Comparison of ENCODE assay signal across 25 cellular contexts in genomic region chr7:105752671-105753275, GRCh38.
DNase-seq lines count a peak whose midpoint lies in the region; ATAC-seq and TF ChIP-seq lines count a peak whose summit lies in the region.
"Had no signal": no experiment of that assay in that cellular context is flagged by ENCODE, and none has a peak within 500 bp of the region (broad histone marks: within the 10 kb centered on the region; RNA-seq: fewer than 3 reads in every experiment).

No MANE protein-coding gene starts in this region.

- WGBS in thyroid gland, 2 donors: 85 to 88% methylated on average over 5 of the region's 5 CpGs

- H3K9me3 ChIP-seq in thyroid gland: no peaks in the 10 kb centered on the region
- H3K9me3 ChIP-seq in MG63: no peaks in the 10 kb centered on the region

- H3K27me3 Mint-ChIP-seq in WTC11 (ENCODE audit: low read depth): no peaks in the 10 kb centered on the region
- H3K27me3 Mint-ChIP-seq in nephron progenitor cell (ENCODE audit: low read depth, poor library complexity): peaks cover 2% of the 10 kb centered on the region
- H3K27me3 Mint-ChIP-seq: B cell; CD8-positive, alpha-beta memory T cell had no signal

- CTCF ChIA-PET in WTC11 (lab: Charles Lee): interaction anchor here (0.9 to 4.0 kb wide), 6 partner anchors 8 to 290 kb away, joined by 3 to 24 read pairs (median 6); no protein-coding TSS in a partner anchor

- H3K4me1 ChIP-seq in thyroid gland: peaks cover 10% of the 10 kb centered on the region in 2 donors

- peaks cover 33% of the 10 kb centered on the region for H3K4me1 Mint-ChIP-seq in WTC11
- peaks cover 5% of the 10 kb centered on the region for H3K4me1 Mint-ChIP-seq in nephron progenitor cell
- H3K4me1 Mint-ChIP-seq: B cell had no signal

- H3K27me3 ChIP-seq in thyroid gland (no peaks in the 10 kb centered on the region), MG63 (no peaks in the 10 kb centered on the region)

- POLR2A ChIA-PET in WTC11 (lab: Charles Lee): no interaction called here

- no peak overlapping the region for H3K27ac ChIP-seq in thyroid gland
- H3K27ac ChIP-seq: 22Rv1, C4-2B, SK-N-MC had no signal

- DNase-seq in NCI-H82 (lab: John Stamatoyannopoulos, UW) (peak; percentile 35), NCI-H82 treated with DMSO at 0.1 percent for 48 hours (lab: John Stamatoyannopoulos, UW; ENCODE audit: unreplicated experiment) (no peak), WTC11 (ENCODE audit: low spot score) (no peak), nephron progenitor cell (no peak), thyroid gland (peak; percentile 10 to 13), left cardiac atrium (no peak), D341Med (ENCODE audit: low spot score) (no peak), MG63 (no peak)
- DNase-seq: CD8-positive, alpha-beta memory T cell; DMS79 treated with DMSO at 0.1 percent for 48 hours; GF-D8; Karpas-422; MV-4-11; NCI-H1105 treated with DMSO at 0.1 percent for 48 hours; NCI-H1694; NCI-H2081; NCI-H2171 treated with DMSO at 0.1 percent for 48 hours; NCI-H345; NCI-H510A treated with DMSO at 0.1 percent for 48 hours; SHP77 treated with DMSO at 0.1 percent for 48 hours had no signal

- H3K36me3 ChIP-seq in thyroid gland (no peaks in the 10 kb centered on the region), MG63 (no peaks in the 10 kb centered on the region)

- intact Hi-C loops in thyroid gland (cut with DNase I): no loop called here
- intact Hi-C loops in left cardiac atrium (cut with DNase I): loop anchor here in 1 of 2 donors (10.0 kb wide), 1 partner anchor 98 kb away; no protein-coding TSS in a partner anchor

- ATAC-seq in WTC11 (no peak), left cardiac atrium (no peak)
- ATAC-seq: HepG2 had no signal

- H3K36me3 Mint-ChIP-seq in WTC11: peaks cover 6% of the 10 kb centered on the region
- peaks cover 14% of the 10 kb centered on the region for H3K36me3 Mint-ChIP-seq in nephron progenitor cell (ENCODE audit: low read depth)

- H3K27ac Mint-ChIP-seq in WTC11 (0 out of 2 replicates have a peak overlapping the region, but pooled peaks have one; percentile 70), nephron progenitor cell (peak overlapping the region; percentile 26)
- H3K27ac Mint-ChIP-seq: B cell had no signal

- H3K4me3 Mint-ChIP-seq in WTC11 (no peak overlapping the region), nephron progenitor cell (no peak overlapping the region)
- H3K4me3 Mint-ChIP-seq: B cell; CD8-positive, alpha-beta memory T cell had no signal

- no peak for TF ChIP-seq POLR2A in thyroid gland (IDR thresholded peaks at IDR 0.05)

- TF ChIP-seq CTCF in WTC11 (IDR thresholded peaks at IDR 0.05): no peak
- TF ChIP-seq CTCF in nephron progenitor cell (IDR thresholded peaks at IDR 0.05): no peak
- no peak for TF ChIP-seq CTCF in thyroid gland (IDR thresholded peaks at IDR 0.05)

- no peaks in the 10 kb centered on the region for H3K9me3 Mint-ChIP-seq in WTC11
- no peaks in the 10 kb centered on the region for H3K9me3 Mint-ChIP-seq in nephron progenitor cell
- H3K9me3 Mint-ChIP-seq: CD8-positive, alpha-beta memory T cell had no signal

- H3K4me3 ChIP-seq in thyroid gland (replicated peaks in 1 of 3) (no peak overlapping the region), MG63 (no peak overlapping the region)
- H3K4me3 ChIP-seq: SK-N-MC had no signal

TF ChIP-seq in WTC11, 78 proteins besides CTCF, POLR2A, EP300 and RAD21 (continues in another document):
- TF ChIP-seq NFATC4 (CRISPR knock-in tag; IDR thresholded peaks at IDR 0.05): no peak
- no peak for TF ChIP-seq JUN (CRISPR knock-in tag; IDR thresholded peaks at IDR 0.05)
- TF ChIP-seq CDX4 (CRISPR knock-in tag; IDR thresholded peaks at IDR 0.05; ENCODE audit: borderline replicate concordance): no peak
- no peak for TF ChIP-seq ZNF512 (CRISPR knock-in tag; IDR thresholded peaks at IDR 0.05; ENCODE audit: borderline replicate concordance)
- TF ChIP-seq E2F1 (CRISPR knock-in tag; IDR thresholded peaks at IDR 0.05): no peak
- no peak for TF ChIP-seq TEAD4 (CRISPR knock-in tag; IDR thresholded peaks at IDR 0.05)
- no peak for TF ChIP-seq RORB (CRISPR knock-in tag; IDR thresholded peaks at IDR 0.05)
- no peak for TF ChIP-seq ZNF263 (CRISPR knock-in tag; IDR thresholded peaks at IDR 0.05; ENCODE audit: low read depth)
- no peak for TF ChIP-seq E2F5 (CRISPR knock-in tag; IDR thresholded peaks at IDR 0.05)
- TF ChIP-seq TCF7 (CRISPR knock-in tag; IDR thresholded peaks at IDR 0.05; ENCODE audit: low read depth): no peak
- TF ChIP-seq AFF4 (CRISPR knock-in tag; IDR thresholded peaks at IDR 0.05; ENCODE audit: borderline replicate concordance): no peak
- no peak for TF ChIP-seq FOXK1 (CRISPR knock-in tag; IDR thresholded peaks at IDR 0.05)
- no peak for TF ChIP-seq FOXP1 (CRISPR knock-in tag; IDR thresholded peaks at IDR 0.05; ENCODE audit: borderline replicate concordance)
- no peak for TF ChIP-seq NR1H2 (CRISPR knock-in tag; IDR thresholded peaks at IDR 0.05)
- no peak for TF ChIP-seq GRHL2 (CRISPR knock-in tag; IDR thresholded peaks at IDR 0.05; ENCODE audit: insufficient replicate concordance, severe bottlenecking)
- TF ChIP-seq ERG (CRISPR knock-in tag; IDR thresholded peaks at IDR 0.05): no peak

Comparison
In these comparisons a context has a peak if more than half of its experiments do, and no peak if none do; other contexts are left out.
1. DNase-seq: peak in NCI-H82 (single experiment) and thyroid gland (2 of 2); none in NCI-H82 treated with DMSO at 0.1 percent for 48 hours (single experiment), WTC11 (single experiment), nephron progenitor cell (single experiment), left cardiac atrium (single experiment), D341Med (single experiment) and MG63 (single experiment).